20 cellular contexts compared by ENCODE assay signal in the genomic region with DNA sequence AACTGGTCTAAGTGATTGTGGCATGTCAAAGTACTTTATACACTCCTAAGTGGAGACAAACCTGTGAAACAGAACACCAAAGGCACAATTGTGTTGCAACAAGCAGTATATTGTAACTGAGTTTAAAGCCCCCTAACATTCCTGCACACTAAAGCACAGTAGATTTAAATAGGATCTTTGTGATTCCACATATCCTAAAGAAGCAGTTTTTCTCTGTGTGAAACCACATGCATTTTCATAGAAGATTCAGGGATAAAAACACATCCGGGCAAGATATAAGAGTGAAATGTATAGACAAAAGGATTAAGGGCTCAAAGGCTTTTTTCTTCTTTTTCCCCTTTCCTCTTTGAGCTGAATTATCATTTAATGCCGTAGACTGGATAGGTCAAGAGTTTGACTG.
"Had no signal": no experiment of that assay in that cellular context is flagged by ENCODE, and none has a peak within 500 bp of the region (broad histone marks: within the 10 kb centered on the region; RNA-seq: fewer than 3 reads in every experiment).

No MANE protein-coding gene starts in this region.

- H3K27ac Mint-ChIP-seq: IgD-negative memory B cell had no signal

- H3K27ac ChIP-seq: KMS-11, RWPE1 had no signal

- H3K36me3 Mint-ChIP-seq: IgD-negative memory B cell had no signal

- H3K9me3 Mint-ChIP-seq: IgD-negative memory B cell had no signal

- H3K4me3 ChIP-seq: K562 had no signal

- H3K4me3 Mint-ChIP-seq: IgD-negative memory B cell had no signal

- H3K4me1 Mint-ChIP-seq: IgD-negative memory B cell had no signal

- ATAC-seq: K562, SK-N-SH treated with all-trans-retinoic acid at 6 μM for 48 hours had no signal

- H3K9ac ChIP-seq: KMS-11 had no signal

- DNase-seq: Kasumi-1, MM.1S, NCI-H1048, NCI-H1105, NCI-H1417, NCI-H1436 treated with DMSO at 0.1 percent for 48 hours, NCI-H1694, NCI-H187 treated with DMSO at 0.1 percent for 48 hours, NCI-H2029 treated with DMSO at 0.1 percent for 48 hours, NCI-H2171 treated with DMSO at 0.1 percent for 48 hours, NCI-H345, NCI-H524 treated with DMSO at 0.1 percent for 48 hours, NCI-H69, NCI-H774, SHP77 had no signal
